In genomic region chr4:101125045-101125713, GRCh38 we compare ENCODE assay signal across 21 cellular contexts.
"Had no signal": no experiment of that assay in that cellular context is flagged by ENCODE, and none has a peak within 500 bp of the region (broad histone marks: within the 10 kb centered on the region; RNA-seq: fewer than 3 reads in every experiment).

No MANE protein-coding gene starts in this region.

- H3K4me3 Mint-ChIP-seq: activated T-helper 17 cell treated with anti-CD3 and anti-CD28 coated beads, Interleukin-2, amount 50 U/mL, for 72 hours; central memory CD8-positive, alpha-beta T cell; memory B cell; nephron progenitor cell had no signal

- H3K27me3 Mint-ChIP-seq: activated T-helper 17 cell treated with anti-CD3 and anti-CD28 coated beads, Interleukin-2, amount 50 U/mL, for 72 hours; central memory CD8-positive, alpha-beta T cell; memory B cell; progenitor cell of endocrine pancreas; stimulated activated naive CD8-positive, alpha-beta T cell treated with anti-CD3 and anti-CD28 coated beads, Interleukin-15, amount 100 ng/mL, for 72 hours had no signal

- ATAC-seq: activated T-helper 17 cell treated with anti-CD3 and anti-CD28 coated beads, Interleukin-2, amount 50 U/mL, for 72 hours; stimulated activated naive CD8-positive, alpha-beta T cell treated with anti-CD3 and anti-CD28 coated beads, Interleukin-15, amount 100 ng/mL, for 72 hours had no signal

- H3K27me3 ChIP-seq: brain microvascular endothelial cell, esophagus muscularis mucosa, upper lobe of left lung had no signal

- H3K4me1 Mint-ChIP-seq: nephron progenitor cell had no signal

- FAIRE-seq: kidney had no signal

- H3K36me3 ChIP-seq: brain microvascular endothelial cell, esophagus muscularis mucosa, left ventricle myocardium inferior, upper lobe of left lung had no signal

- H3K27ac Mint-ChIP-seq: activated T-helper 17 cell treated with anti-CD3 and anti-CD28 coated beads, Interleukin-2, amount 50 U/mL, for 72 hours; memory B cell; nephron progenitor cell; stimulated activated naive CD8-positive, alpha-beta T cell treated with anti-CD3 and anti-CD28 coated beads, Interleukin-15, amount 100 ng/mL, for 72 hours had no signal

- H3K27ac ChIP-seq: brain microvascular endothelial cell, coronary artery, esophagus muscularis mucosa, left ventricle myocardium inferior, skin epidermis, upper lobe of left lung had no signal

- H3K4me3 ChIP-seq: coronary artery, esophagus muscularis mucosa, left ventricle myocardium inferior, skin epidermis, upper lobe of left lung had no signal

- H3K9me3 ChIP-seq: esophagus muscularis mucosa, left ventricle myocardium inferior, upper lobe of left lung had no signal

- DNase-seq: activated CD4-positive, CD25-positive, alpha-beta regulatory T cell treated with anti-CD3 and anti-CD28 coated beads, Interleukin-2, amount 50 U/mL, for 72 hours; activated naive CD4-positive, alpha-beta T cell treated with Interleukin-2 at 50 U/mL for 16 hours; anterior cingulate cortex; brain microvascular endothelial cell; glutamatergic neuron; hypothalamus; kidney; left ventricle myocardium inferior; nephron progenitor cell; occipital lobe; right cardiac atrium; stimulated activated naive CD8-positive, alpha-beta T cell treated with anti-CD3 and anti-CD28 coated beads, Interleukin-15, amount 100 ng/mL, for 72 hours; T1000; upper lobe of left lung had no signal
